In genomic region chr12:25864287-25864686, GRCh38 we compare ENCODE assay signal across 1 cellular context.
TF ChIP-seq lines count a peak whose summit lies in the region.

No MANE protein-coding gene starts in this region.

TF ChIP-seq in HEK293, 187 proteins besides CTCF, POLR2A, EP300 and RAD21 (continued from another document):
- TF ChIP-seq INSM2 (tag by site-specific recombination; IDR thresholded peaks at IDR 0.05) (0 out of 2 replicates have a peak, but pooled peaks have one; percentile 47), ATF2 (tag by site-specific recombination; IDR thresholded peaks at IDR 0.05; ENCODE audit: low read depth) (no peak), ZNF747 (tag by site-specific recombination; IDR thresholded peaks at IDR 0.05) (no peak), ZNF548 (tag by site-specific recombination; IDR thresholded peaks at IDR 0.05) (no peak), AEBP2 (tag by site-specific recombination; IDR thresholded peaks at IDR 0.05; ENCODE audit: borderline replicate concordance) (no peak), ZNF223 (tag by site-specific recombination; IDR thresholded peaks at IDR 0.05) (no peak), ZNF2 (tag by site-specific recombination; IDR thresholded peaks at IDR 0.05) (no peak), ZNF416 (tag by site-specific recombination; IDR thresholded peaks at IDR 0.05) (no peak), TCF7L2 (IDR thresholded peaks at IDR 0.05; ENCODE audit: borderline replicate concordance, low read depth, low read length) (no peak), WT1 (tag by site-specific recombination; IDR thresholded peaks at IDR 0.05) (peak; percentile 89), ZBTB44 (tag by site-specific recombination; IDR thresholded peaks at IDR 0.05) (no peak), ZNF624 (tag by site-specific recombination; IDR thresholded peaks at IDR 0.05) (no peak), ZNF530 (tag by site-specific recombination; IDR thresholded peaks at IDR 0.05; ENCODE audit: low read depth) (no peak), ZNF423 (tag by site-specific recombination; IDR thresholded peaks at IDR 0.05) (no peak), ZNF692 (tag by site-specific recombination; IDR thresholded peaks at IDR 0.05) (no peak), ZNF645 (tag by site-specific recombination; IDR thresholded peaks at IDR 0.05) (no peak), PRDM2 (tag by site-specific recombination; IDR thresholded peaks at IDR 0.05; ENCODE audit: borderline replicate concordance) (no peak), GFI1B (tag by site-specific recombination; IDR thresholded peaks at IDR 0.05) (no peak), KLF10 (tag by site-specific recombination; IDR thresholded peaks at IDR 0.05) (peak; percentile 91), ZBTB49 (tag by site-specific recombination; IDR thresholded peaks at IDR 0.05; ENCODE audit: low read depth) (no peak), ZNF549 (tag by site-specific recombination; IDR thresholded peaks at IDR 0.05) (no peak), ZNF121 (tag by site-specific recombination; IDR thresholded peaks at IDR 0.05) (no peak), ELK4 (IDR thresholded peaks at IDR 0.05; ENCODE audit: borderline replicate concordance, low read depth, low read length) (no peak), ZEB2 (tag by site-specific recombination; IDR thresholded peaks at IDR 0.05) (peak; percentile 41), ZNF48 (tag by site-specific recombination; IDR thresholded peaks at IDR 0.05) (no peak), YY1 (tag by site-specific recombination; IDR thresholded peaks at IDR 0.05) (no peak), IKZF3 (tag by site-specific recombination; IDR thresholded peaks at IDR 0.05) (no peak), ZNF362 (tag by site-specific recombination; IDR thresholded peaks at IDR 0.05) (no peak), ZNF155 (tag by site-specific recombination; IDR thresholded peaks at IDR 0.05) (no peak), ZNF133 (tag by site-specific recombination; IDR thresholded peaks at IDR 0.05) (no peak), ZNF677 (tag by site-specific recombination; IDR thresholded peaks at IDR 0.05) (no peak), ZNF394 (tag by site-specific recombination; IDR thresholded peaks at IDR 0.05; ENCODE audit: borderline replicate concordance) (no peak), ZFP3 (tag by site-specific recombination; IDR thresholded peaks at IDR 0.05; ENCODE audit: low read depth) (no peak), SP7 (tag by site-specific recombination; IDR thresholded peaks at IDR 0.05) (peak; percentile 99), MZF1 (tag by site-specific recombination; IDR thresholded peaks at IDR 0.05; ENCODE audit: borderline replicate concordance) (no peak), ZNF211 (tag by site-specific recombination; IDR thresholded peaks at IDR 0.05; ENCODE audit: low read depth) (no peak), KLF9 (tag by site-specific recombination; IDR thresholded peaks at IDR 0.05; ENCODE audit: low read depth) (no peak)
